In genomic region chr14:59657769-59658168, GRCh38 we compare ENCODE assay signal across 27 cellular contexts.
"Had no signal": no experiment of that assay in that cellular context is flagged by ENCODE, and none has a peak within 500 bp of the region (broad histone marks: within the 10 kb centered on the region; RNA-seq: fewer than 3 reads in every experiment).

No MANE protein-coding gene starts in this region.

- DNase-seq: activated CD4-positive, alpha-beta T cell treated with anti-CD3 and anti-CD28 coated beads for 36 hours; activated CD4-positive, alpha-beta T cell treated with anti-CD3 and anti-CD28 coated beads, Interleukin-2, amount 10 ng/mL, durations not matched to agents 7 days and 5 days; activated CD4-positive, alpha-beta T cell treated with anti-CD3 and anti-CD28 coated beads, Interleukin-2, amount 50 U/mL, for 48 hours; activated CD8-positive, alpha-beta T cell treated with anti-CD3 and anti-CD28 coated beads, Interleukin-2, amount 10 ng/mL, durations not matched to agents 7 days and 5 days; activated gamma-delta T cell; activated naive CD4-positive, alpha-beta T cell treated with Interleukin-2 at 50 U/mL for 16 hours; activated naive CD8-positive, alpha-beta T cell treated with anti-CD3 and anti-CD28 coated beads, Interleukin-2, amount 10 ng/mL, durations not matched to agents 7 days and 5 days; activated T-cell treated with anti-CD3 and anti-CD28 coated beads, Interleukin-2, amount 50 U/mL, for 24 hours; amygdala; NCI-H1105; NCI-H1417 treated with DMSO at 0.1 percent for 48 hours; NCI-H1930; NCI-H2081 treated with DMSO at 0.1 percent for 48 hours; NCI-H345; NCI-H524 treated with DMSO at 0.1 percent for 48 hours; SHP77 treated with DMSO at 0.1 percent for 48 hours; SK-N-SH had no signal

- H3K4me1 ChIP-seq: ascending aorta, SJSA1 had no signal

- H3K9ac ChIP-seq: SK-N-SH had no signal

- H3K9me2 ChIP-seq: SK-N-SH had no signal

- H3K36me3 Mint-ChIP-seq: activated naive CD4-positive, alpha-beta T cell treated with anti-CD3 and anti-CD28 coated beads, Interleukin-2, amount 50 U/mL, for 24 hours; activated naive CD8-positive, alpha-beta T cell treated with anti-CD3 and anti-CD28 coated beads, Interleukin-2, amount 10 ng/mL, durations not matched to agents 7 days and 5 days had no signal

- H3K4me2 ChIP-seq: SK-N-SH had no signal

- H3K4me3 ChIP-seq: ascending aorta, cardiac muscle cell, SJSA1 had no signal

- H3K27me3 Mint-ChIP-seq: activated CD4-positive, alpha-beta T cell treated with anti-CD3 and anti-CD28 coated beads for 36 hours; activated CD4-positive, alpha-beta T cell treated with anti-CD3 and anti-CD28 coated beads, Interleukin-2, amount 10 ng/mL, durations not matched to agents 7 days and 5 days; activated naive CD4-positive, alpha-beta T cell treated with anti-CD3 and anti-CD28 coated beads, Interleukin-2, amount 50 U/mL, for 24 hours; central memory CD8-positive, alpha-beta T cell had no signal

- H3K36me3 ChIP-seq: ascending aorta, cardiac muscle cell, SJSA1 had no signal

- H3K27ac ChIP-seq: ascending aorta, cardiac muscle cell, SJSA1 had no signal

- H3K9me3 ChIP-seq: SJSA1, SK-N-SH had no signal

- H3K4me3 Mint-ChIP-seq: activated CD4-positive, alpha-beta T cell treated with anti-CD3 and anti-CD28 coated beads for 36 hours; activated CD4-positive, alpha-beta T cell treated with anti-CD3 and anti-CD28 coated beads, Interleukin-2, amount 10 ng/mL, durations not matched to agents 7 days and 5 days; activated CD8-positive, alpha-beta T cell treated with anti-CD3 and anti-CD28 coated beads, Interleukin-2, amount 10 ng/mL, durations not matched to agents 7 days and 5 days; activated naive CD4-positive, alpha-beta T cell treated with anti-CD3 and anti-CD28 coated beads, Interleukin-2, amount 50 U/mL, for 24 hours; activated naive CD8-positive, alpha-beta T cell treated with anti-CD3 and anti-CD28 coated beads, Interleukin-2, amount 10 ng/mL, durations not matched to agents 7 days and 5 days; activated T-cell treated with anti-CD3 and anti-CD28 coated beads, Interleukin-2, amount 50 U/mL, for 24 hours; central memory CD8-positive, alpha-beta T cell; T-helper 1 cell treated with Interleukin-12 subunit alpha and Interleukin-12 subunit beta and Interleukin-4 antibody, amounts not matched to agents 30 μg/mL and 1 μg/mL, for 36 hours; T-helper 2 cell treated with Interferon-gamma antibody and Interleukin-4, amounts not matched to agents 5 μg/mL and 100 μg/mL, for 36 hours; WTC11 had no signal

- H3K27ac Mint-ChIP-seq: activated CD4-positive, alpha-beta T cell treated with anti-CD3 and anti-CD28 coated beads for 36 hours; activated CD4-positive, alpha-beta T cell treated with anti-CD3 and anti-CD28 coated beads, Interleukin-2, amount 10 ng/mL, durations not matched to agents 7 days and 5 days; activated CD8-positive, alpha-beta T cell treated with anti-CD3 and anti-CD28 coated beads, Interleukin-2, amount 10 ng/mL, durations not matched to agents 7 days and 5 days; activated naive CD4-positive, alpha-beta T cell treated with anti-CD3 and anti-CD28 coated beads, Interleukin-2, amount 50 U/mL, for 24 hours; activated naive CD8-positive, alpha-beta T cell treated with anti-CD3 and anti-CD28 coated beads, Interleukin-2, amount 10 ng/mL, durations not matched to agents 7 days and 5 days; activated T-cell treated with anti-CD3 and anti-CD28 coated beads, Interleukin-2, amount 50 U/mL, for 24 hours; activated T-helper 2 cell treated with anti-CD3 and anti-CD28 coated beads, Interferon-gamma antibody, Interleukin-2, Interleukin-4, amounts not matched to agents 10 μg/mL and 5 μg/mL and 100 μg/mL, durations not matched to agents 14 hours and 24 hours and 36 hours; T-helper 1 cell treated with Interleukin-12 subunit alpha and Interleukin-12 subunit beta and Interleukin-4 antibody, amounts not matched to agents 30 μg/mL and 1 μg/mL, for 36 hours; T-helper 2 cell treated with Interferon-gamma antibody and Interleukin-4, amounts not matched to agents 5 μg/mL and 100 μg/mL, for 36 hours; WTC11 had no signal

- ATAC-seq: activated CD4-positive, alpha-beta T cell treated with anti-CD3 and anti-CD28 coated beads for 36 hours; activated CD4-positive, CD25-positive, alpha-beta regulatory T cell treated with anti-CD3 and anti-CD28 coated beads, Interleukin-2, amount 50 U/mL, for 24 hours; activated CD8-positive, alpha-beta T cell treated with anti-CD3 and anti-CD28 coated beads, Interleukin-2, amount 10 ng/mL, durations not matched to agents 7 days and 5 days; WTC11 had no signal

- H3K4me1 Mint-ChIP-seq: activated CD4-positive, alpha-beta T cell treated with anti-CD3 and anti-CD28 coated beads for 36 hours; activated CD4-positive, alpha-beta T cell treated with anti-CD3 and anti-CD28 coated beads, Interleukin-2, amount 10 ng/mL, durations not matched to agents 7 days and 5 days; activated naive CD4-positive, alpha-beta T cell treated with anti-CD3 and anti-CD28 coated beads, Interleukin-2, amount 50 U/mL, for 24 hours; activated naive CD8-positive, alpha-beta T cell treated with anti-CD3 and anti-CD28 coated beads, Interleukin-2, amount 10 ng/mL, durations not matched to agents 7 days and 5 days; central memory CD8-positive, alpha-beta T cell; WTC11 had no signal

- H3K27me3 ChIP-seq: ascending aorta, cardiac muscle cell, SJSA1 had no signal
